Comparison of ENCODE assay signal across 23 cellular contexts in the genomic region with DNA sequence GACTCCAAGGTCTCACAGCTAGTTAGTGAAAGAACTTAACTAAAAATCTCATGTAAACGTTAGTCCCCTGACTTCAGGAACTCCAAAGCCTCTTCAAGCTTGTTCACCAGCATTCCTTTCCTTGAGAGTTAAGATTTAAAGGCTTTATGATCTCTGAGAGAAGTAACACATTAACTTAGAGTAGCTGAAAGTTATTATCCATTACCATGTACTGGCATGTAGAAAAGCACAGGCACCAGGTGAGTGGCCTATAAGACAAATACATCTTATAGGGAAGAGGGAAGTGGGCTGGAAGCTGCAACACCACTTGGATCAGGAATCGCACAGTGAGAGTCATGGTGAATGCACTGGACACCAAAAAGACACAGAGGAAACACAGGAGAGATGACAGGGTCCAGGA. TPM values are rescaled to one million over a fixed set of nuclear protein-coding genes. Genes with fewer than 3 reads are reported as not detected.
"Had no signal": no experiment of that assay in that cellular context is flagged by ENCODE, and none has a peak within 500 bp of the region (broad histone marks: within the 10 kb centered on the region; RNA-seq: fewer than 3 reads in every experiment).

No MANE protein-coding gene starts in this region.

- H3K27ac Mint-ChIP-seq: activated T-cell treated with anti-CD3 and anti-CD28 coated beads, Interleukin-2, amount 50 U/mL, for 72 hours; naive thymus-derived CD8-positive, alpha-beta T cell; T-helper 1 cell treated with Interleukin-12 subunit alpha and Interleukin-12 subunit beta and Interleukin-4 antibody, amounts not matched to agents 30 μg/mL and 1 μg/mL, for 36 hours had no signal

- H3K4me3 Mint-ChIP-seq: activated T-cell treated with anti-CD3 and anti-CD28 coated beads, Interleukin-2, amount 50 U/mL, for 72 hours; naive thymus-derived CD8-positive, alpha-beta T cell; T-helper 1 cell treated with Interleukin-12 subunit alpha and Interleukin-12 subunit beta and Interleukin-4 antibody, amounts not matched to agents 30 μg/mL and 1 μg/mL, for 36 hours had no signal

- ATAC-seq: activated T-cell treated with anti-CD3 and anti-CD28 coated beads, Interleukin-2, amount 50 U/mL, for 72 hours; esophagus mucosa; gastrocnemius medialis; naive thymus-derived CD8-positive, alpha-beta T cell had no signal

- DNase-seq: activated CD4-positive, alpha-beta T cell treated with anti-CD3 and anti-CD28 coated beads, Interleukin-2, amount 50 U/mL, for 4 hours; activated CD4-positive, CD25-positive, alpha-beta regulatory T cell treated with anti-CD3 and anti-CD28 coated beads, Interleukin-2, amount 50 U/mL, for 72 hours; activated effector memory CD4-positive, alpha-beta T cell treated with anti-CD3 and anti-CD28 coated beads, Interleukin-2, amount 50 U/mL, for 16 hours; activated naive CD4-positive, alpha-beta T cell treated with anti-CD3 and anti-CD28 coated beads, Interleukin-2, amount 50 U/mL, for 16 hours; activated T-cell treated with anti-CD3 and anti-CD28 coated beads, Interleukin-2, amount 50 U/mL, for 72 hours; cerebellar nuclear complex; effector CD4-positive, alpha-beta T cell; gastrocnemius medialis; head of caudate nucleus; left cardiac atrium; mesenchymal stem cell; naive thymus-derived CD8-positive, alpha-beta T cell; pancreas; stimulated activated CD4-positive, alpha-beta T cell treated with anti-CD3 and anti-CD28 coated beads, Interleukin-12 subunit alpha, Interleukin-12 subunit beta, amount 100 ng/mL, for 4 hours; stimulated activated CD4-positive, alpha-beta T cell treated with anti-CD3 and anti-CD28 coated beads, Interleukin-1b, Interleukin-23, amount 100 ng/mL, for 48 hours; stimulated activated CD8-positive, alpha-beta memory T cell treated with anti-CD3 and anti-CD28 coated beads, Interleukin-4, amount 100 ng/mL, for 48 hours; stimulated activated naive CD4-positive, alpha-beta T cell treated with Interleukin-2 at 50 U/mL for 16 hours; thyroid gland had no signal

- H3K27ac ChIP-seq: ascending aorta, gastrocnemius medialis, neutrophil, thyroid gland had no signal

- H3K36me3 Mint-ChIP-seq: naive thymus-derived CD8-positive, alpha-beta T cell had no signal

- H3K4me3 ChIP-seq: ascending aorta, gastrocnemius medialis, pancreas, thyroid gland had no signal

- H3K4me1 Mint-ChIP-seq: naive thymus-derived CD8-positive, alpha-beta T cell had no signal

- FAIRE-seq: bronchial epithelial cell, pancreas had no signal

- H3K9me3 ChIP-seq: ascending aorta, gastrocnemius medialis, neutrophil, pancreas, thyroid gland had no signal

- H3K36me3 ChIP-seq: ascending aorta, gastrocnemius medialis, neutrophil, pancreas, thyroid gland had no signal

- H3K9me3 Mint-ChIP-seq: activated T-cell treated with anti-CD3 and anti-CD28 coated beads, Interleukin-2, amount 50 U/mL, for 72 hours; T-helper 1 cell treated with Interleukin-12 subunit alpha and Interleukin-12 subunit beta and Interleukin-4 antibody, amounts not matched to agents 30 μg/mL and 1 μg/mL, for 36 hours had no signal

RNA-seq across cellular contexts. Expression of a gene that starts 15.4 kb away (rescaled TPM):
- total RNA-seq: bronchial epithelial cell had no signal
- polyA plus RNA-seq: naive thymus-derived CD8-positive, alpha-beta T cell had no signal
